9 cellular contexts compared by ENCODE assay signal in the genomic region with DNA sequence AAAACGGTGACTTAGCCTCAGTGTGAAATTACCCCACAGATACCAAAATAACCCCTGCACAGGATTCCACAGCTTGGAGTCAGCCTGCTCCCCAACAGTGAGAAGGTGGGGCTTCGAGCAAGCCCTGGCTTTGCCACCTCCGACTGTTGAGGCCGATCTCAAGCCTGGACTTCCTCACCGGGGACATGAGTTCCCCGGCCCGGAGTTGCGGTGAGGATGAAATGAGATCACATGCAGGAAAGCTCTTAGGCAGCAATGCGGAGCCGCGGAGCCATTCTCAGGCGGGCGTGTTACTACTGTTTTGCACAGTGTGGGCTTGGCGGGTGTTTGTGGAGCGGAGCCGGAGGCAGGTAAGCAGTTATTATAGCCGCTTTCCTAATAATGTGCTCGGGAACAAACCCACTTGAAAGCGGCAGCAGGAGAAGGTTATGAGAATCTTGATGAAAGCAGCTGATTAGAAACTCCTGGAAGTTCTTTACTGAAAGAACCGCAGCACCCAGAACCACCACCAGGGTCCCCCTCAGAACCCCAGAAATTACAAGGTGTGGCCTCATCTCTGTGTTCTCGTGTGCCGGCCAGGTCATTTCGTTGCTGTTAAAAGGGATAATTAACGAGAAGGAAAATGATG. TPM values are rescaled to one million over a fixed set of nuclear protein-coding genes. Genes with fewer than 3 reads are reported as not detected.
DNase-seq lines count a peak whose midpoint lies in the region; ATAC-seq and TF ChIP-seq lines count a peak whose summit lies in the region.
"Had no signal": no experiment of that assay in that cellular context is flagged by ENCODE, and none has a peak within 500 bp of the region (broad histone marks: within the 10 kb centered on the region; RNA-seq: fewer than 3 reads in every experiment).

No MANE protein-coding gene starts in this region.

- no peak overlapping the region for H3K4me3 Mint-ChIP-seq in activated CD4-positive, alpha-beta T cell treated with anti-CD3 and anti-CD28 coated beads for 36 hours
- H3K4me3 Mint-ChIP-seq in endothelial cell (ENCODE audit: unreplicated experiment): no peak overlapping the region
- no peak overlapping the region for H3K4me3 Mint-ChIP-seq in activated T-helper 17 cell treated with anti-CD3 and anti-CD28 coated beads, Interleukin-2, amount 50 U/mL, for 72 hours

- H3K4me1 Mint-ChIP-seq in activated CD4-positive, alpha-beta T cell treated with anti-CD3 and anti-CD28 coated beads for 36 hours: peaks cover 18% of the 10 kb centered on the region
- H3K4me1 Mint-ChIP-seq in endothelial cell (ENCODE audit: unreplicated experiment): peaks cover 8% of the 10 kb centered on the region
- peaks cover 6% of the 10 kb centered on the region for H3K4me1 Mint-ChIP-seq in activated T-helper 17 cell treated with anti-CD3 and anti-CD28 coated beads, Interleukin-2, amount 50 U/mL, for 72 hours

- DNase-seq in activated CD4-positive, alpha-beta T cell treated with anti-CD3 and anti-CD28 coated beads, Interleukin-2, amount 50 U/mL, for 48 hours: peak; percentile 11 to 24
- DNase-seq in activated CD4-positive, alpha-beta T cell treated with anti-CD3 and anti-CD28 coated beads for 36 hours: no peak
- DNase-seq in NCI-H1105 (lab: John Stamatoyannopoulos, UW) (peak; percentile 18), endothelial cell (ENCODE audit: low spot score) (no peak), skeletal muscle cell (ENCODE audit: low read depth) (peak; percentile 49), NCI-H774 (lab: John Stamatoyannopoulos, UW) (no peak), inferior parietal cortex (ENCODE audit: extremely low spot score) (no peak)

- H3K9me3 Mint-ChIP-seq in activated CD4-positive, alpha-beta T cell treated with anti-CD3 and anti-CD28 coated beads for 36 hours (ENCODE audit: low read depth): no peaks in the 10 kb centered on the region
- no peaks in the 10 kb centered on the region for H3K9me3 Mint-ChIP-seq in endothelial cell (ENCODE audit: unreplicated experiment)
- no peaks in the 10 kb centered on the region for H3K9me3 Mint-ChIP-seq in activated T-helper 17 cell treated with anti-CD3 and anti-CD28 coated beads, Interleukin-2, amount 50 U/mL, for 72 hours

- no peak overlapping the region for H3K4me3 ChIP-seq in skeletal muscle cell (ENCODE audit: low read depth, low read length)
- H3K4me3 ChIP-seq: thoracic aorta had no signal

- TF ChIP-seq CTCF in endothelial cell (IDR thresholded peaks at IDR 0.05; ENCODE audit: unreplicated experiment): peak; percentile 63

- no peak overlapping the region for H3K27ac Mint-ChIP-seq in activated CD4-positive, alpha-beta T cell treated with anti-CD3 and anti-CD28 coated beads for 36 hours
- no peak overlapping the region for H3K27ac Mint-ChIP-seq in endothelial cell (ENCODE audit: unreplicated experiment)
- H3K27ac Mint-ChIP-seq in activated T-helper 17 cell treated with anti-CD3 and anti-CD28 coated beads, Interleukin-2, amount 50 U/mL, for 72 hours: no peak overlapping the region

- no peaks in the 10 kb centered on the region for H3K36me3 Mint-ChIP-seq in activated CD4-positive, alpha-beta T cell treated with anti-CD3 and anti-CD28 coated beads for 36 hours (ENCODE audit: low read depth)
- H3K36me3 Mint-ChIP-seq in endothelial cell (ENCODE audit: low read depth, unreplicated experiment): peaks cover 6% of the 10 kb centered on the region
- peaks cover 4% of the 10 kb centered on the region for H3K36me3 Mint-ChIP-seq in activated T-helper 17 cell treated with anti-CD3 and anti-CD28 coated beads, Interleukin-2, amount 50 U/mL, for 72 hours (ENCODE audit: low read depth)

- H3K27me3 Mint-ChIP-seq in activated CD4-positive, alpha-beta T cell treated with anti-CD3 and anti-CD28 coated beads for 36 hours: peaks cover 9% of the 10 kb centered on the region
- peaks cover 12% of the 10 kb centered on the region for H3K27me3 Mint-ChIP-seq in endothelial cell (ENCODE audit: unreplicated experiment)
- no peaks in the 10 kb centered on the region for H3K27me3 Mint-ChIP-seq in activated T-helper 17 cell treated with anti-CD3 and anti-CD28 coated beads, Interleukin-2, amount 50 U/mL, for 72 hours

- POLR2A ChIA-PET in activated CD4-positive, alpha-beta T cell treated with anti-CD3 and anti-CD28 coated beads for 36 hours (lab: Charles Lee): no interaction called here

- CTCF ChIA-PET in activated CD4-positive, alpha-beta T cell treated with anti-CD3 and anti-CD28 coated beads for 36 hours (lab: Charles Lee): interaction anchor here (0.6 to 1.2 kb wide), 3 partner anchors 9 to 1884 kb away, joined by 3 to 4 read pairs (median 3); no protein-coding TSS in a partner anchor

- no peak for ATAC-seq in activated CD4-positive, alpha-beta T cell treated with anti-CD3 and anti-CD28 coated beads for 36 hours
- ATAC-seq in activated T-helper 17 cell treated with anti-CD3 and anti-CD28 coated beads, Interleukin-2, amount 50 U/mL, for 72 hours (replicated peaks): no peak

- intact Hi-C loops in activated CD4-positive, alpha-beta T cell treated with anti-CD3 and anti-CD28 coated beads for 36 hours (cut with DNase I, micrococcal nuclease): loop anchor here (5.0 to 10.0 kb wide), 2 partner anchors 35 to 593 kb away; a partner anchor contains a TSS

RNA-seq across cellular contexts. Expression of a gene that starts 3.9 kb away (rescaled TPM):
- 10 to 100 TPM; 34.9 to 36.7 TPM for total RNA-seq in activated CD4-positive, alpha-beta T cell treated with anti-CD3 and anti-CD28 coated beads for 36 hours
- total RNA-seq in endothelial cell (ENCODE audit: unreplicated experiment): 84.8 TPM
- 10 to 100 TPM; 41.7 to 55.5 TPM for total RNA-seq in activated T-helper 17 cell treated with anti-CD3 and anti-CD28 coated beads, Interleukin-2, amount 50 U/mL, for 72 hours

Comparison
In these comparisons a context has a peak if more than half of its experiments do, and no peak if none do; other contexts are left out.
1. DNase-seq: peak in activated CD4-positive, alpha-beta T cell treated with anti-CD3 and anti-CD28 coated beads, Interleukin-2, amount 50 U/mL, for 48 hours (2 of 2), NCI-H1105 (single experiment) and skeletal muscle cell (single experiment); none in activated CD4-positive, alpha-beta T cell treated with anti-CD3 and anti-CD28 coated beads for 36 hours (single experiment), endothelial cell (single experiment), NCI-H774 (single experiment) and inferior parietal cortex (single experiment).